8 cellular contexts compared by ENCODE assay signal in genomic region chr3:53375019-53375418, GRCh38. TPM values are rescaled to one million over a fixed set of nuclear protein-coding genes. Genes with fewer than 3 reads are reported as not detected.
DNase-seq lines count a peak whose midpoint lies in the region; ATAC-seq and TF ChIP-seq lines count a peak whose summit lies in the region.

No MANE protein-coding gene starts in this region.

- no peaks in the 10 kb centered on the region for H3K36me3 ChIP-seq in lower lobe of right lung

- H3K27ac ChIP-seq in dorsolateral prefrontal cortex (no peak overlapping the region), lower lobe of right lung (no peak overlapping the region)

- ATAC-seq in GM18868 (IDR thresholded peaks at IDR 0.05; ENCODE audit: unreplicated experiment) (peak; percentile 74), lower lobe of right lung (peak; percentile 95 to 97), HG03095 (IDR thresholded peaks at IDR 0.05; ENCODE audit: unreplicated experiment) (no peak)

- peak; percentile 61 for TF ChIP-seq CTCF in AG10803 (conservative IDR thresholded peaks at IDR 0.05; ENCODE audit: low read length)
- peak; percentile 66 for TF ChIP-seq CTCF in WI38 (IDR thresholded peaks at IDR 0.05; ENCODE audit: low read depth, low read length)
- peak; percentile 41 to 80 (median 70) for TF ChIP-seq CTCF in dorsolateral prefrontal cortex (IDR thresholded peaks at IDR 0.05 in 54 of 56, conservative IDR thresholded peaks at IDR 0.05 in 2 of 56; ENCODE audit: low read depth in 1 of 56, partially characterized antibody in 56 of 56)
- peak; percentile 77 for TF ChIP-seq CTCF in lower lobe of right lung (IDR thresholded peaks at IDR 0.05)

- no peak overlapping the region for H3K4me3 ChIP-seq in AG10803 (ENCODE audit: low read length)
- no peak overlapping the region for H3K4me3 ChIP-seq in WI38 (ENCODE audit: low read depth, low read length)
- H3K4me3 ChIP-seq in dorsolateral prefrontal cortex = no peak overlapping the region
- H3K4me3 ChIP-seq in lower lobe of right lung = no peak overlapping the region

- H3K27me3 ChIP-seq in dorsolateral prefrontal cortex (peaks cover 0 to 6% (median 0%) of the 10 kb centered on the region in 45 donors), lower lobe of right lung (ENCODE audit: low read depth) (no peaks in the 10 kb centered on the region)

- peak; percentile 35 for DNase-seq in AG10803 (ENCODE audit: low read depth)
- DNase-seq in NCI-H1048 (lab: John Stamatoyannopoulos, UW) = peak; percentile 8
- DNase-seq in dorsolateral prefrontal cortex = peak in 9 of 10 donors; percentile 24 to 78 (median 46)
- peak; percentile 70 for DNase-seq in lower lobe of right lung
- DNase-seq in stimulated activated CD8-positive, alpha-beta memory T cell treated with anti-CD3 and anti-CD28 coated beads, Interleukin-4, amount 100 ng/mL, for 24 hours (ENCODE audit: low read depth) = peak; percentile 24

- intact Hi-C loops in dorsolateral prefrontal cortex (cut with DNase I) (loop anchor here in 1 of 2 donors (10.0 kb wide), 1 partner anchor 330 kb away; no protein-coding TSS in a partner anchor), lower lobe of right lung (cut with DNase I) (loop anchor here (10.0 kb wide), 1 partner anchor 340 kb away; no protein-coding TSS in a partner anchor)

- no peaks in the 10 kb centered on the region for H3K9me3 ChIP-seq in lower lobe of right lung

- H3K4me1 ChIP-seq in lower lobe of right lung = no peaks in the 10 kb centered on the region

RNA-seq across cellular contexts. Expression of gene DCP1A, which starts 27.7 kb away (rescaled TPM):
- 10 to 100 TPM; 13.7 to 30.8 (median 21.9) TPM for total RNA-seq in dorsolateral prefrontal cortex
- total RNA-seq in lower lobe of right lung = 25.1 TPM

Comparison
In these comparisons a context has a peak if more than half of its experiments do, and no peak if none do; other contexts are left out.
1. DNase-seq: peak in every context shown above with its lines; median percentile 70 in lower lobe of right lung; 46 in dorsolateral prefrontal cortex; 35 in AG10803; 24 in stimulated activated CD8-positive, alpha-beta memory T cell treated with anti-CD3 and anti-CD28 coated beads, Interleukin-4, amount 100 ng/mL, for 24 hours; 8 in NCI-H1048.